28 cellular contexts compared by ENCODE assay signal in genomic region chr3:157046520-157046919, GRCh38.
DNase-seq lines count a peak whose midpoint lies in the region; ATAC-seq, FAIRE-seq and TF ChIP-seq lines count a peak whose summit lies in the region.
"Had no signal": no experiment of that assay in that cellular context is flagged by ENCODE, and none has a peak within 500 bp of the region (broad histone marks: within the 10 kb centered on the region; RNA-seq: fewer than 3 reads in every experiment).

No MANE protein-coding gene starts in this region.

- TF ChIP-seq CTCF in parathyroid adenoma (IDR thresholded peaks at IDR 0.05) = no peak
- TF ChIP-seq CTCF in kidney (IDR thresholded peaks at IDR 0.05; ENCODE audit: borderline replicate concordance, extremely low read depth, insufficient read depth) = no peak

- no peaks in the 10 kb centered on the region for H4K20me1 ChIP-seq in Karpas-422 (ENCODE audit: insufficient read depth, low read depth, low read length)

- H3K27me3 ChIP-seq in Karpas-422 (ENCODE audit: low read length) = no peaks in the 10 kb centered on the region
- no peaks in the 10 kb centered on the region for H3K27me3 ChIP-seq in parathyroid adenoma (ENCODE audit: control insufficient read depth, insufficient read depth, low read length)
- H3K27me3 ChIP-seq: foreskin keratinocyte, hepatocyte, ovary, right atrium auricular region, stomach, transverse colon had no signal

- peak; percentile 48 for DNase-seq in Karpas-422
- no peak for DNase-seq in kidney
- no peak for DNase-seq in activated effector memory CD4-positive, alpha-beta T cell treated with anti-CD3 and anti-CD28 coated beads, Interleukin-2, amount 50 U/mL, for 16 hours
- no peak for DNase-seq in anterior cingulate cortex (lab: John Stamatoyannopoulos, UW)
- DNase-seq: activated CD4-positive, alpha-beta T cell treated with anti-CD3 and anti-CD28 coated beads for 4 hours; activated CD8-positive, alpha-beta memory T cell treated with anti-CD3 and anti-CD28 coated beads, Interleukin-2, amount 10 ng/mL, durations not matched to agents 7 days and 5 days; activated naive CD8-positive, alpha-beta T cell treated with anti-CD3 and anti-CD28 coated beads for 36 hours; CD4-positive, alpha-beta memory T cell; cerebellar nuclear complex; foreskin keratinocyte; immature natural killer cell; left lung; MV-4-11; NCI-H187; NCI-H2227 treated with DMSO at 0.1 percent for 48 hours; ovary; stomach; transverse colon had no signal

- H3K9me3 ChIP-seq in Karpas-422 (ENCODE audit: low read length) (no peaks in the 10 kb centered on the region), parathyroid adenoma (ENCODE audit: control insufficient read depth, low read length) (no peaks in the 10 kb centered on the region), kidney (ENCODE audit: control insufficient read depth in 1 of 2, low read length in 2 of 2) (no peaks in the 10 kb centered on the region)
- H3K9me3 ChIP-seq: left lung, ovary, right atrium auricular region, stomach, transverse colon had no signal

- ATAC-seq in GM18867 (IDR thresholded peaks at IDR 0.05; ENCODE audit: unreplicated experiment) = peak; percentile 69
- peak; percentile 63 for ATAC-seq in GM21723 (IDR thresholded peaks at IDR 0.05; ENCODE audit: unreplicated experiment)
- no peak for ATAC-seq in HG02852 (IDR thresholded peaks at IDR 0.05; ENCODE audit: unreplicated experiment)
- ATAC-seq: activated CD8-positive, alpha-beta memory T cell treated with anti-CD3 and anti-CD28 coated beads, Interleukin-2, amount 10 ng/mL, durations not matched to agents 7 days and 5 days; activated T-helper 17 cell treated with anti-CD3 and anti-CD28 coated beads, Interleukin-2, amount 50 U/mL, for 72 hours; foreskin keratinocyte; left lung; natural killer cell treated with Interleukin-12 subunit alpha and Interleukin-12 subunit beta and Interleukin-15 and Interleukin-18, amount 100 ng/mL, for 72 hours; Panc1 had no signal

- H3K36me3 ChIP-seq in Karpas-422 (ENCODE audit: insufficient read depth, low read length) (no peaks in the 10 kb centered on the region), parathyroid adenoma (ENCODE audit: control insufficient read depth, insufficient read depth, low read length) (no peaks in the 10 kb centered on the region), kidney (ENCODE audit: control insufficient read depth in 1 of 2, insufficient read depth in 2 of 2, low read length in 2 of 2) (no peaks in the 10 kb centered on the region)
- H3K36me3 ChIP-seq: left lung, ovary, right atrium auricular region, stomach, transverse colon had no signal

- H3K4me2 ChIP-seq in Karpas-422 (ENCODE audit: low read depth, low read length, poor library complexity, severe bottlenecking) (no peak overlapping the region), parathyroid adenoma (ENCODE audit: low read length) (no peak overlapping the region)
- H3K4me2 ChIP-seq: KMS-11 had no signal

- H3K9ac ChIP-seq in Karpas-422 (ENCODE audit: low read length) (no peak overlapping the region), parathyroid adenoma (no peak overlapping the region), kidney (ENCODE audit: low read length in 2 of 2) (no peak overlapping the region)
- H3K9ac ChIP-seq: KMS-11 had no signal

- FAIRE-seq in kidney (lab: Jason Lieb, UNC) = no peak

- H3K4me3 ChIP-seq in Karpas-422 (ENCODE audit: low read length) (no peak overlapping the region; the same call in 1 of the 2 replicates), parathyroid adenoma (ENCODE audit: low read depth, low read length) (no peak overlapping the region), kidney (ENCODE audit: low read length in 2 of 2) (no peak overlapping the region)
- H3K4me3 ChIP-seq: hepatocyte, left lung, ovary, right atrium auricular region, stomach, transverse colon had no signal

- no peaks in the 10 kb centered on the region for H3K9me2 ChIP-seq in Karpas-422 (replicated peaks; ENCODE audit: insufficient read depth, low read length)

- H2AFZ ChIP-seq in Karpas-422 (ENCODE audit: low read length) (no peak overlapping the region), parathyroid adenoma (peak overlapping the region; percentile 10)

- no peak overlapping the region for H3K27ac ChIP-seq in Karpas-422 (ENCODE audit: low read length)
- no peak overlapping the region for H3K27ac ChIP-seq in parathyroid adenoma
- H3K27ac ChIP-seq in kidney (ENCODE audit: low read depth in 2 of 2, low read length in 2 of 2) = no peak overlapping the region
- H3K27ac ChIP-seq: foreskin keratinocyte, hepatocyte, KMS-11, left lung, ovary, right atrium auricular region, stomach had no signal

- H3K79me2 ChIP-seq in Karpas-422 (ENCODE audit: low read length) = no peaks in the 10 kb centered on the region
- H3K79me2 ChIP-seq in parathyroid adenoma = no peaks in the 10 kb centered on the region
- H3K79me2 ChIP-seq: hepatocyte had no signal

- intact Hi-C loops in kidney (cut with DNase I) = no loop called here

- H3K4me1 ChIP-seq in Karpas-422 (ENCODE audit: low read length) (peaks cover 12% of the 10 kb centered on the region), parathyroid adenoma (peaks cover 8% of the 10 kb centered on the region), kidney (ENCODE audit: control insufficient read depth in 1 of 2, insufficient read depth in 1 of 2, low read depth in 1 of 2, low read length in 2 of 2) (no peaks in the 10 kb centered on the region)
- H3K4me1 ChIP-seq: foreskin keratinocyte, left lung, right atrium auricular region, stomach, transverse colon had no signal
